ENCODE assay signal across 26 cellular contexts in genomic region chr2:63283273-63283672, GRCh38.
"Had no signal": no experiment of that assay in that cellular context is flagged by ENCODE, and none has a peak within 500 bp of the region (broad histone marks: within the 10 kb centered on the region; RNA-seq: fewer than 3 reads in every experiment).

No MANE protein-coding gene starts in this region.

- ATAC-seq: effector memory CD8-positive, alpha-beta T cell; esophagus mucosa; gastrocnemius medialis; heart right ventricle; left cardiac atrium; left lung; left ventricle myocardium superior; lower lobe of right lung; mucosa of descending colon had no signal

- H3K27ac ChIP-seq: epithelial cell of prostate, esophagus squamous epithelium, gastrocnemius medialis, heart right ventricle, left lung, lower lobe of right lung had no signal

- FAIRE-seq: colon, endometrium, islet of Langerhans, keratinocyte had no signal

- H3K4me1 ChIP-seq: esophagus squamous epithelium, gastrocnemius medialis, heart right ventricle, left lung, lower lobe of right lung had no signal

- H3K4me3 ChIP-seq: esophagus squamous epithelium, gastrocnemius medialis, heart right ventricle, left lung, lower lobe of right lung, mucosa of descending colon had no signal

- DNase-seq: cortex of kidney; effector CD8-positive, alpha-beta T cell; effector memory CD8-positive, alpha-beta T cell; endodermal cell; erythroblast; esophagus squamous epithelium; foreskin fibroblast; foreskin melanocyte; gastrocnemius medialis; glutamatergic neuron; head of caudate nucleus; heart right ventricle; hippocampal formation; left cardiac atrium; left lung; left ventricle myocardium superior; lower lobe of right lung; mesenchymal stem cell; mucosa of descending colon; naive B cell had no signal

- H3K36me3 ChIP-seq: esophagus squamous epithelium, gastrocnemius medialis, left lung, lower lobe of right lung had no signal

- H3K27me3 ChIP-seq: esophagus squamous epithelium, gastrocnemius medialis, heart right ventricle, left lung had no signal
